In the genomic region with DNA sequence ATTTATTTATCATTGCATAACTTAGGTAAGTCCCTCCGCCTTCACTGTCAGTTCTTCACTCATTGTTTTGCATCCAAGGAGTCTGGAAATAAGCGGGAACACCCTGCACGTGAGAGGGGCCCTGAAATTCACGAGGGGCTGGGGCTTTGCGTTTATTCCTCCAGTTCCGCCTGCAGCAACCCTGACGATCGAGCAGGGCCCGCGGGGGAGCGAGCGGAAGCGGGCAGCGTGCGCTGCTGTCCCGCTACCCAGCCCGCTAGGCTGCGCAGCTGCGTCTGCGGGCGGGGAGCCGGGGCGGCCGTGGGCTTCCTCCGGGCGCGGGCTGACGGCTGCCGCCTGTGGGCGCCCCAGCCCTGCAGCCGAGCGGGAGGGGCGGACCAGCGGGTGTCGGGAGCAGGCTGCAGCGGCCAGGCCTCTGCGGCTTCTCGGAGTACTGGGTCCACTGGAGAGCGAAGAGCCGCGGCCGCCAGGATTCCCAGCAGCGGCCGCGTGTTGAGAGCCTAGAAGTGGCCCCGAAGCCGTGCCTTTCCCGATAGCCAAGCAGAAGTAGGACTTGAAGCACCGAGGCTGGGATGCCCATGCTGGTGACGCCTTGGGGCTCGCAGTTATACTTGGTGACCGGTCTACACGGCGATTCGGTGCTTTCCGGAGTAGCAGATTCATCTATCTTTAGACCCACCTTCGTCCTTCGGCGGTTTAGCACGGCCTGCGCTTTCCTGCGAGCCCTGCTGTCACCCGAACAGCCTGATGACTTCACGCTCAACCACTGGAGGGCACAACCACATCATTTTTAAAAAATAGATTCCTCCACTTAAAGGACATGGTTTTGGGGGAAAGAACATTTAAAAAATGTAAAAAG, we compare ENCODE assay signal across 1 cellular context.
TF ChIP-seq lines count a peak whose summit lies in the region.

No MANE protein-coding gene starts in this region.

TF ChIP-seq in SK-N-SH treated with all-trans-retinoic acid at 6 μM for 48 hours, 23 proteins besides CTCF, POLR2A, EP300 and RAD21 (continued from another document):
- TF ChIP-seq, protein P1, sequence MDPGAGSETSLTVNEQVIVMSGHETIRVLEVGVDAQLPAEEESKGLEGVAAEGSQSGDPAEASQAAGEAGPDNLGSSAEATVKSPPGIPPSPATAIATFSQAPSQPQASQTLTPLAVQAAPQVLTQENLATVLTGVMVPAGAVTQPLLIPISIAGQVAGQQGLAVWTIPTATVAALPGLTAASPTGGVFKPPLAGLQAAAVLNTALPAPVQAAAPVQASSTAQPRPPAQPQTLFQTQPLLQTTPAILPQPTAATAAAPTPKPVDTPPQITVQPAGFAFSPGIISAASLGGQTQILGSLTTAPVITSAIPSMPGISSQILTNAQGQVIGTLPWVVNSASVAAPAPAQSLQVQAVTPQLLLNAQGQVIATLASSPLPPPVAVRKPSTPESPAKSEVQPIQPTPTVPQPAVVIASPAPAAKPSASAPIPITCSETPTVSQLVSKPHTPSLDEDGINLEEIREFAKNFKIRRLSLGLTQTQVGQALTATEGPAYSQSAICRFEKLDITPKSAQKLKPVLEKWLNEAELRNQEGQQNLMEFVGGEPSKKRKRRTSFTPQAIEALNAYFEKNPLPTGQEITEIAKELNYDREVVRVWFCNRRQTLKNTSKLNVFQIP (CRISPR knock-in tag; IDR thresholded peaks at IDR 0.05; ENCODE audit: borderline replicate concordance, low read depth) = no peak
- no peak for TF ChIP-seq OSR1 (CRISPR knock-in tag; IDR thresholded peaks at IDR 0.05)
- no peak for TF ChIP-seq TOX (CRISPR knock-in tag; IDR thresholded peaks at IDR 0.05; ENCODE audit: borderline replicate concordance)
- TF ChIP-seq PPARA (CRISPR knock-in tag; IDR thresholded peaks at IDR 0.05; ENCODE audit: borderline replicate concordance) = no peak
- no peak for TF ChIP-seq ZNF8 (CRISPR knock-in tag; IDR thresholded peaks at IDR 0.05)
- TF ChIP-seq ISL1 (CRISPR knock-in tag; IDR thresholded peaks at IDR 0.05) = no peak
- TF ChIP-seq RARB (CRISPR knock-in tag; IDR thresholded peaks at IDR 0.05) = no peak
- TF ChIP-seq, protein P2, sequence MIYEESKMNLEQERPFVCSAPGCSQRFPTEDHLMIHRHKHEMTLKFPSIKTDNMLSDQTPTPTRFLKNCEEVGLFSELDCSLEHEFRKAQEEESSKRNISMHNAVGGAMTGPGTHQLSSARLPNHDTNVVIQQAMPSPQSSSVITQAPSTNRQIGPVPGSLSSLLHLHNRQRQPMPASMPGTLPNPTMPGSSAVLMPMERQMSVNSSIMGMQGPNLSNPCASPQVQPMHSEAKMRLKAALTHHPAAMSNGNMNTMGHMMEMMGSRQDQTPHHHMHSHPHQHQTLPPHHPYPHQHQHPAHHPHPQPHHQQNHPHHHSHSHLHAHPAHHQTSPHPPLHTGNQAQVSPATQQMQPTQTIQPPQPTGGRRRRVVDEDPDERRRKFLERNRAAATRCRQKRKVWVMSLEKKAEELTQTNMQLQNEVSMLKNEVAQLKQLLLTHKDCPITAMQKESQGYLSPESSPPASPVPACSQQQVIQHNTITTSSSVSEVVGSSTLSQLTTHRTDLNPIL (CRISPR knock-in tag; IDR thresholded peaks at IDR 0.05; ENCODE audit: low read depth) = no peak
- no peak for TF ChIP-seq GLIS3 (CRISPR knock-in tag; IDR thresholded peaks at IDR 0.05)
- 0 out of 2 replicates have a peak, but pooled peaks have one; percentile 22 for TF ChIP-seq SNAI2 (CRISPR knock-in tag; IDR thresholded peaks at IDR 0.05)
- TF ChIP-seq BACH2 (CRISPR knock-in tag; IDR thresholded peaks at IDR 0.05; ENCODE audit: borderline replicate concordance) = no peak
